1 cellular context compared by ENCODE assay signal in genomic region chr11:86765146-86765663, GRCh38.
TF ChIP-seq lines count a peak whose summit lies in the region.

No MANE protein-coding gene starts in this region.

TF ChIP-seq in IMR-90, 13 proteins besides CTCF, POLR2A, EP300 and RAD21 (continued from another document):
- TF ChIP-seq ELK1 (IDR thresholded peaks at IDR 0.05; ENCODE audit: borderline replicate concordance, low read depth, low read length), result no peak
- TF ChIP-seq BHLHE40 (IDR thresholded peaks at IDR 0.05; ENCODE audit: low read depth, low read length), result no peak
- TF ChIP-seq MAZ (IDR thresholded peaks at IDR 0.05; ENCODE audit: borderline replicate concordance, low read depth, low read length), result no peak
- no peak for TF ChIP-seq MAFK (IDR thresholded peaks at IDR 0.05; ENCODE audit: low read depth, low read length)
- TF ChIP-seq NFE2L2 (IDR thresholded peaks at IDR 0.05; ENCODE audit: low read depth, low read length), result no peak
- TF ChIP-seq RFX5 (IDR thresholded peaks at IDR 0.05; ENCODE audit: low read depth, low read length), result no peak
- no peak for TF ChIP-seq SMC3 (IDR thresholded peaks at IDR 0.05; ENCODE audit: low read depth, low read length)
- TF ChIP-seq CHD1 (IDR thresholded peaks at IDR 0.05; ENCODE audit: low read depth, low read length), result no peak
TF ChIP-seq in IMR-90: peak in this region for 0.
